25 cellular contexts compared by ENCODE assay signal in genomic region chr12:7160183-7160582, GRCh38. TPM values are rescaled to one million over a fixed set of nuclear protein-coding genes. Genes with fewer than 3 reads are reported as not detected.
"Had no signal": no experiment of that assay in that cellular context is flagged by ENCODE, and none has a peak within 500 bp of the region (broad histone marks: within the 10 kb centered on the region; RNA-seq: fewer than 3 reads in every experiment).

No MANE protein-coding gene starts in this region.

- H3K36me3 Mint-ChIP-seq: mesothelial cell of epicardium; natural killer cell treated with Interleukin-12 subunit alpha and Interleukin-12 subunit beta and Interleukin-15 and Interleukin-18, amount 100 ng/mL, for 72 hours had no signal

- DNase-seq: activated CD4-positive, alpha-beta memory T cell treated with anti-CD3 and anti-CD28 coated beads, Interleukin-2, amount 10 ng/mL, durations not matched to agents 7 days and 5 days; activated CD4-positive, alpha-beta T cell treated with anti-CD3 and anti-CD28 coated beads for 36 hours; activated CD8-positive, alpha-beta memory T cell treated with anti-CD3 and anti-CD28 coated beads, Interleukin-2, amount 10 ng/mL, durations not matched to agents 7 days and 5 days; activated effector memory CD4-positive, alpha-beta T cell treated with anti-CD3 and anti-CD28 coated beads, Interleukin-2, amount 50 U/mL, for 16 hours; activated naive CD4-positive, alpha-beta T cell treated with anti-CD3 and anti-CD28 coated beads, Interleukin-2, amount 50 U/mL, for 16 hours; activated T-cell treated with anti-CD3 and anti-CD28 coated beads, Interleukin-2, amount 50 U/mL, for 1 hour; cerebellar nuclear complex; effector CD4-positive, alpha-beta T cell; heart left ventricle; left lung; nucleus accumbens; stimulated activated CD4-positive, alpha-beta T cell treated with anti-CD3 and anti-CD28 coated beads, Interleukin-2, amount 100 ng/mL, for 24 hours; T-helper 17 cell; upper lobe of right lung had no signal

- H3K27ac ChIP-seq: breast epithelium, gastroesophageal sphincter, heart left ventricle, left lung, right atrium auricular region, thoracic aorta, upper lobe of right lung had no signal

- H3K36me3 ChIP-seq: breast epithelium, right atrium auricular region, thoracic aorta had no signal

- H3K27me3 ChIP-seq: breast epithelium, right atrium auricular region, upper lobe of right lung had no signal

- H3K4me3 Mint-ChIP-seq: activated CD4-positive, alpha-beta memory T cell treated with anti-CD3 and anti-CD28 coated beads, Interleukin-2, amount 10 ng/mL, durations not matched to agents 7 days and 5 days; activated CD4-positive, alpha-beta T cell treated with anti-CD3 and anti-CD28 coated beads for 36 hours; activated CD8-positive, alpha-beta memory T cell treated with anti-CD3 and anti-CD28 coated beads, Interleukin-2, amount 10 ng/mL, durations not matched to agents 7 days and 5 days; mesothelial cell of epicardium; natural killer cell treated with Interleukin-12 subunit alpha and Interleukin-12 subunit beta and Interleukin-15 and Interleukin-18, amount 100 ng/mL, for 72 hours; T-helper 17 cell had no signal

- H3K27ac Mint-ChIP-seq: activated CD4-positive, alpha-beta memory T cell treated with anti-CD3 and anti-CD28 coated beads, Interleukin-2, amount 10 ng/mL, durations not matched to agents 7 days and 5 days; activated CD4-positive, alpha-beta T cell treated with anti-CD3 and anti-CD28 coated beads for 36 hours; activated CD8-positive, alpha-beta memory T cell treated with anti-CD3 and anti-CD28 coated beads, Interleukin-2, amount 10 ng/mL, durations not matched to agents 7 days and 5 days; mesothelial cell of epicardium; natural killer cell treated with Interleukin-12 subunit alpha and Interleukin-12 subunit beta and Interleukin-15 and Interleukin-18, amount 100 ng/mL, for 72 hours; T-helper 17 cell had no signal

- H3K4me1 ChIP-seq: left lung, upper lobe of right lung had no signal

- H3K9me3 ChIP-seq: breast epithelium, gastroesophageal sphincter, heart left ventricle, left lung, right atrium auricular region, thoracic aorta, upper lobe of right lung had no signal

- ATAC-seq: activated CD4-positive, alpha-beta T cell treated with anti-CD3 and anti-CD28 coated beads for 36 hours; activated CD8-positive, alpha-beta memory T cell treated with anti-CD3 and anti-CD28 coated beads, Interleukin-2, amount 10 ng/mL, durations not matched to agents 7 days and 5 days; esophagus mucosa; gastroesophageal sphincter; heart left ventricle; left lung; natural killer cell treated with Interleukin-12 subunit alpha and Interleukin-12 subunit beta and Interleukin-15 and Interleukin-18, amount 100 ng/mL, for 72 hours; T-helper 17 cell; upper lobe of right lung had no signal

- FAIRE-seq: astrocyte had no signal

- H3K9me3 Mint-ChIP-seq: activated CD4-positive, alpha-beta memory T cell treated with anti-CD3 and anti-CD28 coated beads, Interleukin-2, amount 10 ng/mL, durations not matched to agents 7 days and 5 days; natural killer cell treated with Interleukin-12 subunit alpha and Interleukin-12 subunit beta and Interleukin-15 and Interleukin-18, amount 100 ng/mL, for 72 hours had no signal

- H3K4me3 ChIP-seq: breast epithelium, gastroesophageal sphincter, heart left ventricle, left lung, right atrium auricular region, thoracic aorta, upper lobe of right lung had no signal

RNA-seq across cellular contexts. Expression of gene RBP5, which starts 31.5 kb away (rescaled TPM):
- total RNA-seq: activated CD4-positive, alpha-beta T cell treated with anti-CD3 and anti-CD28 coated beads for 36 hours; astrocyte; kidney epithelial cell; lung microvascular endothelial cell; natural killer cell treated with Interleukin-12 subunit alpha and Interleukin-12 subunit beta and Interleukin-15 and Interleukin-18, amount 100 ng/mL, for 72 hours; right atrium auricular region; skeletal muscle tissue; T-helper 17 cell had no signal
